In genomic region chr1:64745181-64745985, GRCh38 we compare ENCODE assay signal across 1 cellular context.
TF ChIP-seq lines count a peak whose summit lies in the region.

No MANE protein-coding gene starts in this region.

TF ChIP-seq in A549, 52 proteins besides CTCF, POLR2A, EP300 and RAD21 (continued from another document):
- TF ChIP-seq ATOH8 (CRISPR knock-in tag; IDR thresholded peaks at IDR 0.05; ENCODE audit: low read depth) (no peak), PHF8 (IDR thresholded peaks at IDR 0.05; ENCODE audit: borderline replicate concordance, low read depth) (no peak), RFX5 (IDR thresholded peaks at IDR 0.05) (no peak), MAZ (IDR thresholded peaks at IDR 0.05; ENCODE audit: borderline replicate concordance, low read depth, low read length) (no peak)
